In genomic region chr20:45206746-45207145, GRCh38 we compare ENCODE assay signal across 22 cellular contexts. TPM values are rescaled to one million over a fixed set of nuclear protein-coding genes. Genes with fewer than 3 reads are reported as not detected.
"Had no signal": no experiment of that assay in that cellular context is flagged by ENCODE, and none has a peak within 500 bp of the region (broad histone marks: within the 10 kb centered on the region; RNA-seq: fewer than 3 reads in every experiment).

A gene with protein sequence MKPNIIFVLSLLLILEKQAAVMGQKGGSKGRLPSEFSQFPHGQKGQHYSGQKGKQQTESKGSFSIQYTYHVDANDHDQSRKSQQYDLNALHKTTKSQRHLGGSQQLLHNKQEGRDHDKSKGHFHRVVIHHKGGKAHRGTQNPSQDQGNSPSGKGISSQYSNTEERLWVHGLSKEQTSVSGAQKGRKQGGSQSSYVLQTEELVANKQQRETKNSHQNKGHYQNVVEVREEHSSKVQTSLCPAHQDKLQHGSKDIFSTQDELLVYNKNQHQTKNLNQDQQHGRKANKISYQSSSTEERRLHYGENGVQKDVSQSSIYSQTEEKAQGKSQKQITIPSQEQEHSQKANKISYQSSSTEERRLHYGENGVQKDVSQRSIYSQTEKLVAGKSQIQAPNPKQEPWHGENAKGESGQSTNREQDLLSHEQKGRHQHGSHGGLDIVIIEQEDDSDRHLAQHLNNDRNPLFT (plus strand): TSS chr20:45207033. CDS start chr20:45207054, 21 bp downstream.

- H3K9me3 Mint-ChIP-seq: activated T-helper 2 cell treated with anti-CD3 and anti-CD28 coated beads, Interferon-gamma antibody, Interleukin-2, Interleukin-4, amounts not matched to agents 10 μg/mL and 5 μg/mL and 100 μg/mL, durations not matched to agents 14 hours and 24 hours and 36 hours had no signal

- ATAC-seq: activated CD8-positive, alpha-beta memory T cell treated with anti-CD3 and anti-CD28 coated beads, Interleukin-2, amount 10 ng/mL, durations not matched to agents 7 days and 5 days; activated naive CD8-positive, alpha-beta T cell treated with anti-CD3 and anti-CD28 coated beads, Interleukin-2, amount 50 U/mL, for 24 hours; effector memory CD8-positive, alpha-beta T cell; foreskin keratinocyte; left cardiac atrium; upper lobe of right lung had no signal

- H3K4me1 Mint-ChIP-seq: activated CD8-positive, alpha-beta memory T cell treated with anti-CD3 and anti-CD28 coated beads, Interleukin-2, amount 10 ng/mL, durations not matched to agents 7 days and 5 days; activated naive CD8-positive, alpha-beta T cell treated with anti-CD3 and anti-CD28 coated beads, Interleukin-2, amount 50 U/mL, for 24 hours; naive B cell had no signal

- H3K4me3 Mint-ChIP-seq: activated CD4-positive, alpha-beta memory T cell treated with anti-CD3 and anti-CD28 coated beads for 36 hours; activated CD8-positive, alpha-beta memory T cell treated with anti-CD3 and anti-CD28 coated beads, Interleukin-2, amount 10 ng/mL, durations not matched to agents 7 days and 5 days; activated naive CD4-positive, alpha-beta T cell treated with anti-CD3 and anti-CD28 coated beads for 36 hours; activated naive CD8-positive, alpha-beta T cell treated with anti-CD3 and anti-CD28 coated beads, Interleukin-2, amount 50 U/mL, for 24 hours; effector memory CD8-positive, alpha-beta T cell; naive B cell had no signal

- DNase-seq: activated CD4-positive, alpha-beta memory T cell treated with anti-CD3 and anti-CD28 coated beads for 36 hours; activated CD8-positive, alpha-beta memory T cell treated with anti-CD3 and anti-CD28 coated beads, Interleukin-2, amount 10 ng/mL, durations not matched to agents 7 days and 5 days; activated naive CD4-positive, alpha-beta T cell treated with anti-CD3 and anti-CD28 coated beads for 36 hours; activated naive CD8-positive, alpha-beta T cell treated with anti-CD3 and anti-CD28 coated beads, Interleukin-2, amount 50 U/mL, for 24 hours; activated T-cell treated with anti-CD3 and anti-CD28 coated beads, Interleukin-2, amount 50 U/mL, for 1 hour; dermis blood vessel endothelial cell; effector memory CD8-positive, alpha-beta T cell; foreskin keratinocyte; glutamatergic neuron; left cardiac atrium; midbrain; naive B cell; sigmoid colon; stimulated activated CD4-positive, alpha-beta T cell treated with anti-CD3 and anti-CD28 coated beads, Interleukin-1b, Interleukin-23, amount 100 ng/mL, for 48 hours; upper lobe of right lung; WERI-Rb-1 had no signal

- H3K27ac Mint-ChIP-seq: activated CD4-positive, alpha-beta memory T cell treated with anti-CD3 and anti-CD28 coated beads for 36 hours; activated CD8-positive, alpha-beta memory T cell treated with anti-CD3 and anti-CD28 coated beads, Interleukin-2, amount 10 ng/mL, durations not matched to agents 7 days and 5 days; activated naive CD4-positive, alpha-beta T cell treated with anti-CD3 and anti-CD28 coated beads for 36 hours; activated naive CD8-positive, alpha-beta T cell treated with anti-CD3 and anti-CD28 coated beads, Interleukin-2, amount 50 U/mL, for 24 hours; activated T-helper 2 cell treated with anti-CD3 and anti-CD28 coated beads, Interferon-gamma antibody, Interleukin-2, Interleukin-4, amounts not matched to agents 10 μg/mL and 5 μg/mL and 100 μg/mL, durations not matched to agents 14 hours and 24 hours and 36 hours; effector memory CD8-positive, alpha-beta T cell; naive B cell had no signal

- H3K4me3 ChIP-seq: ascending aorta, breast epithelium, lung, sigmoid colon, thoracic aorta, upper lobe of right lung had no signal

- H3K36me3 Mint-ChIP-seq: activated CD4-positive, alpha-beta memory T cell treated with anti-CD3 and anti-CD28 coated beads for 36 hours; activated CD8-positive, alpha-beta memory T cell treated with anti-CD3 and anti-CD28 coated beads, Interleukin-2, amount 10 ng/mL, durations not matched to agents 7 days and 5 days had no signal

RNA-seq across cellular contexts. Expression of the gene that starts here (rescaled TPM):
- total RNA-seq: activated CD4-positive, alpha-beta memory T cell treated with anti-CD3 and anti-CD28 coated beads for 36 hours; activated CD8-positive, alpha-beta memory T cell treated with anti-CD3 and anti-CD28 coated beads, Interleukin-2, amount 10 ng/mL, durations not matched to agents 7 days and 5 days; activated naive CD4-positive, alpha-beta T cell treated with anti-CD3 and anti-CD28 coated beads for 36 hours; activated T-helper 2 cell treated with anti-CD3 and anti-CD28 coated beads, Interferon-gamma antibody, Interleukin-2, Interleukin-4, amounts not matched to agents 10 μg/mL and 5 μg/mL and 100 μg/mL, durations not matched to agents 14 hours and 24 hours and 36 hours; ascending aorta; cerebellum; dermis blood vessel endothelial cell; foreskin keratinocyte; left cardiac atrium; sigmoid colon; thoracic aorta; upper lobe of right lung had no signal
- polyA plus RNA-seq: foreskin keratinocyte, lung had no signal
